Comparison of ENCODE assay signal across 13 cellular contexts in the genomic region with DNA sequence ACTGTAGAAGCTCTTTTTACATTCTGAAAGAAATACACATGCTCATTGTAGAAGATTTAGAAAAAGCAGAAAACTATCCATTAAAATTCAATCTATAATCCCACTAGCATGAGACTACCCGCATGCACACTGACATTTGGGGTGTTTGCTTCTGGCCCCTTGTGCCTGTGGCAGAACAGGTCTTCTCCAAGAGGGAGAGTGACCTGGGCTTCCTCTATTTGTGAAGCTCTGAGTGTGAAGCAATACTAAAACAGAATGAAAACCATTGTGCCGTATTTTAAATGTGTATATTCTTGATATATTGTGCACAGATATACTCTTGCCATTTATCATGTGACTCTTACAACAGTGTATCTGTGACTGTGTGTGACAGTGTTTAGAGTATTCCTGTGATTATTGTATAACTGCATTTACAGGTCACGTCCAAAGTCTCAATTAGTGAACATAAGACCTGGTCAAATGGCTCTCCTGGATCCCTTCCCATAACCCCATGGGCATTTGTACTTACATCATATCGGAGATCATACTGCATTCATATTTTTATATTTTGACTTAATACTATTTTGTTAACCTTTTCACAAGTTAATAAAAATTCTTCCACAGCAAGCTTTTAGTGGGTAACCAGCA.
"Had no signal": no experiment of that assay in that cellular context is flagged by ENCODE, and none has a peak within 500 bp of the region (broad histone marks: within the 10 kb centered on the region; RNA-seq: fewer than 3 reads in every experiment).

No MANE protein-coding gene starts in this region.

- H3K4me1 ChIP-seq: uterus had no signal

- H3K9me3 Mint-ChIP-seq: activated CD4-positive, alpha-beta memory T cell treated with anti-CD3 and anti-CD28 coated beads, Interleukin-2, amount 10 ng/mL, durations not matched to agents 7 days and 5 days; activated T-helper 1 cell treated with anti-CD3 and anti-CD28 coated beads, Interleukin-12 subunit alpha, Interleukin-12 subunit beta, Interleukin-2, Interleukin-4 antibody, amounts not matched to agents 30 ng/mL and 10 ng/mL and 1 ng/mL, durations not matched to agents 14 hours and 24 hours and 36 hours; stimulated activated naive CD8-positive, alpha-beta T cell treated with anti-CD3 and anti-CD28 coated beads, Interleukin-15, amount 100 ng/mL, for 72 hours; T-helper 2 cell treated with Interferon-gamma antibody and Interleukin-4, amounts not matched to agents 5 μg/mL and 100 μg/mL, for 36 hours had no signal

- H3K27me3 Mint-ChIP-seq: stimulated activated naive CD8-positive, alpha-beta T cell treated with anti-CD3 and anti-CD28 coated beads, Interleukin-15, amount 100 ng/mL, for 72 hours had no signal

- DNase-seq: activated CD4-positive, alpha-beta memory T cell treated with anti-CD3 and anti-CD28 coated beads, Interleukin-2, amount 10 ng/mL, durations not matched to agents 7 days and 5 days; activated naive CD4-positive, alpha-beta T cell; aorta; left colon; ovary; stimulated activated CD4-positive, alpha-beta T cell treated with anti-CD3 and anti-CD28 coated beads, Interleukin-4, amount 100 ng/mL, for 4 hours; stimulated activated naive CD8-positive, alpha-beta T cell treated with anti-CD3 and anti-CD28 coated beads, Interleukin-15, amount 100 ng/mL, for 72 hours had no signal

- H3K27ac Mint-ChIP-seq: activated CD4-positive, alpha-beta memory T cell treated with anti-CD3 and anti-CD28 coated beads, Interleukin-2, amount 10 ng/mL, durations not matched to agents 7 days and 5 days; activated T-helper 1 cell treated with anti-CD3 and anti-CD28 coated beads, Interleukin-12 subunit alpha, Interleukin-12 subunit beta, Interleukin-2, Interleukin-4 antibody, amounts not matched to agents 30 ng/mL and 10 ng/mL and 1 ng/mL, durations not matched to agents 14 hours and 24 hours and 36 hours; T-helper 2 cell treated with Interferon-gamma antibody and Interleukin-4, amounts not matched to agents 5 μg/mL and 100 μg/mL, for 36 hours had no signal

- H3K27me3 ChIP-seq: heart left ventricle, ovary, uterus had no signal

- H3K4me3 Mint-ChIP-seq: activated CD4-positive, alpha-beta memory T cell treated with anti-CD3 and anti-CD28 coated beads, Interleukin-2, amount 10 ng/mL, durations not matched to agents 7 days and 5 days; activated T-helper 1 cell treated with anti-CD3 and anti-CD28 coated beads, Interleukin-12 subunit alpha, Interleukin-12 subunit beta, Interleukin-2, Interleukin-4 antibody, amounts not matched to agents 30 ng/mL and 10 ng/mL and 1 ng/mL, durations not matched to agents 14 hours and 24 hours and 36 hours; stimulated activated naive CD8-positive, alpha-beta T cell treated with anti-CD3 and anti-CD28 coated beads, Interleukin-15, amount 100 ng/mL, for 72 hours; T-helper 2 cell treated with Interferon-gamma antibody and Interleukin-4, amounts not matched to agents 5 μg/mL and 100 μg/mL, for 36 hours had no signal

- H3K36me3 ChIP-seq: heart left ventricle, ovary, uterus had no signal

- H3K4me1 Mint-ChIP-seq: activated CD4-positive, alpha-beta memory T cell treated with anti-CD3 and anti-CD28 coated beads, Interleukin-2, amount 10 ng/mL, durations not matched to agents 7 days and 5 days; stimulated activated naive CD8-positive, alpha-beta T cell treated with anti-CD3 and anti-CD28 coated beads, Interleukin-15, amount 100 ng/mL, for 72 hours had no signal

- ATAC-seq: left colon; stimulated activated naive CD8-positive, alpha-beta T cell treated with anti-CD3 and anti-CD28 coated beads, Interleukin-15, amount 100 ng/mL, for 72 hours had no signal

- FAIRE-seq: bronchial epithelial cell, frontal cortex had no signal

- H3K27ac ChIP-seq: ovary had no signal

- H3K4me3 ChIP-seq: heart left ventricle, ovary, uterus had no signal

- H3K9me3 ChIP-seq: heart left ventricle, ovary, uterus had no signal
